In the genomic region with DNA sequence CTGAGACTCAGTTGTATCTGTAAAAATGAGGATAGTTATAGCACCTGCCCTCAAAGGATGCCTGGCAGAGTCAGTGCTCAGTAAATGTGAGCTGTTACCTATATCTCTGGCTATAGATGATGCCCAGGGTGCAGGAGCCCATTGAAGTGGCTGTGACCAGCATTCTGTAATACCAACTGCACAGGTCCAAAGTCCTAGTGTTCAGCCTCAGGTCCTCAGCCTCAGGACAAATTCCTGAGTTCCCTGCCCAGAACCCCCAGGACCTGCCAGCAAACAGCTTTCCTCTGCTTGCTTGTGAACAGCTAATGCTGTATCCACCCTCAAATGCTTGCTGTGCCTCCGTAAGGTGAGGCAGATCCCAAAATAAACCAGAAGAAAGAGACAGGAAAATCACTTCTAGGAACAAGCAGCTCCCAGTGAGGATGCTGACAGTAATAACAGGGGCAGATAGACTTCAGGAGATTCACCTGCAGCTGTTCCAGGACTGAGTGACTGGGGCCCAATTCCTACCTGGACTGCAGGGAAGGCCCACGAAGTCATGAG, we compare ENCODE assay signal across 1 cellular context.
TF ChIP-seq lines count a peak whose summit lies in the region.

No MANE protein-coding gene starts in this region.

TF ChIP-seq in IMR-90, 13 proteins besides CTCF, POLR2A, EP300 and RAD21 (continued from another document):
- TF ChIP-seq, protein P1, sequence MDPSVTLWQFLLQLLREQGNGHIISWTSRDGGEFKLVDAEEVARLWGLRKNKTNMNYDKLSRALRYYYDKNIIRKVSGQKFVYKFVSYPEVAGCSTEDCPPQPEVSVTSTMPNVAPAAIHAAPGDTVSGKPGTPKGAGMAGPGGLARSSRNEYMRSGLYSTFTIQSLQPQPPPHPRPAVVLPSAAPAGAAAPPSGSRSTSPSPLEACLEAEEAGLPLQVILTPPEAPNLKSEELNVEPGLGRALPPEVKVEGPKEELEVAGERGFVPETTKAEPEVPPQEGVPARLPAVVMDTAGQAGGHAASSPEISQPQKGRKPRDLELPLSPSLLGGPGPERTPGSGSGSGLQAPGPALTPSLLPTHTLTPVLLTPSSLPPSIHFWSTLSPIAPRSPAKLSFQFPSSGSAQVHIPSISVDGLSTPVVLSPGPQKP (IDR thresholded peaks at IDR 0.05; ENCODE audit: borderline replicate concordance, low read depth, low read length) = no peak
- TF ChIP-seq BHLHE40 (IDR thresholded peaks at IDR 0.05; ENCODE audit: low read depth, low read length) = no peak
- TF ChIP-seq, protein P2, sequence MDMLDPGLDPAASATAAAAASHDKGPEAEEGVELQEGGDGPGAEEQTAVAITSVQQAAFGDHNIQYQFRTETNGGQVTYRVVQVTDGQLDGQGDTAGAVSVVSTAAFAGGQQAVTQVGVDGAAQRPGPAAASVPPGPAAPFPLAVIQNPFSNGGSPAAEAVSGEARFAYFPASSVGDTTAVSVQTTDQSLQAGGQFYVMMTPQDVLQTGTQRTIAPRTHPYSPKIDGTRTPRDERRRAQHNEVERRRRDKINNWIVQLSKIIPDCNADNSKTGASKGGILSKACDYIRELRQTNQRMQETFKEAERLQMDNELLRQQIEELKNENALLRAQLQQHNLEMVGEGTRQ (IDR thresholded peaks at IDR 0.05; ENCODE audit: low read depth, low read length) = no peak
